ENCODE assay signal across 29 cellular contexts in genomic region chr1:93238425-93238824, GRCh38.
"Had no signal": no experiment of that assay in that cellular context is flagged by ENCODE, and none has a peak within 500 bp of the region (broad histone marks: within the 10 kb centered on the region; RNA-seq: fewer than 3 reads in every experiment).

No MANE protein-coding gene starts in this region.

- DNase-seq: activated CD4-positive, alpha-beta T cell treated with anti-CD3 and anti-CD28 coated beads, Interleukin-2, amount 10 ng/mL, durations not matched to agents 24 days and 14 days; activated CD4-positive, alpha-beta T cell treated with anti-CD3 and anti-CD28 coated beads, Interleukin-2, amount 50 U/mL, for 4 hours; activated CD8-positive, alpha-beta T cell treated with anti-CD3 and anti-CD28 coated beads for 36 hours; activated effector memory CD4-positive, alpha-beta T cell treated with anti-CD3 and anti-CD28 coated beads, Interleukin-2, amount 50 U/mL, for 16 hours; activated naive CD4-positive, alpha-beta T cell; activated naive CD4-positive, alpha-beta T cell treated with anti-CD3 and anti-CD28 coated beads, Interleukin-2, amount 50 U/mL, for 16 hours; activated naive CD8-positive, alpha-beta T cell treated with anti-CD3 and anti-CD28 coated beads for 36 hours; activated T-cell treated with anti-CD3 and anti-CD28 coated beads, Interleukin-2, amount 50 U/mL, for 1 hour; activated T-cell treated with anti-CD3 and anti-CD28 coated beads, Interleukin-2, amount 50 U/mL, for 72 hours; amniotic stem cell; aorta; brain microvascular endothelial cell; Karpas-422; NCI-H1105; NCI-H1436; NCI-H187; NCI-H2029 treated with DMSO at 0.1 percent for 48 hours; NCI-H2107; NCI-H2171 treated with DMSO at 0.1 percent for 48 hours; NCI-H2227 treated with DMSO at 0.1 percent for 48 hours; NCI-H446; NCI-H510A treated with DMSO at 0.1 percent for 48 hours; NCI-H526 treated with DMSO at 0.1 percent for 48 hours; SHP77; SJCRH30 had no signal

- H3K4me1 ChIP-seq: SJCRH30 had no signal

- H3K27me3 ChIP-seq: brain microvascular endothelial cell, SJCRH30 had no signal

- H3K4me3 ChIP-seq: SJCRH30, SK-N-MC had no signal

- ATAC-seq: activated CD8-positive, alpha-beta T cell treated with anti-CD3 and anti-CD28 coated beads for 36 hours; activated T-cell treated with anti-CD3 and anti-CD28 coated beads, Interleukin-2, amount 50 U/mL, for 72 hours; activated T-helper 17 cell treated with anti-CD3 and anti-CD28 coated beads, Interleukin-2, amount 50 U/mL, for 72 hours; Panc1 had no signal

- H3K27ac ChIP-seq: brain microvascular endothelial cell, SJCRH30, SK-N-MC had no signal

- FAIRE-seq: TTC549 had no signal

- H3K36me3 ChIP-seq: brain microvascular endothelial cell had no signal

- H3K9me3 ChIP-seq: SJCRH30 had no signal
